8 cellular contexts compared by ENCODE assay signal in genomic region chr13:38349386-38350113, GRCh38. TPM values are rescaled to one million over a fixed set of nuclear protein-coding genes. Genes with fewer than 3 reads are reported as not detected.
A peak's percentile ranks its signal among the peaks of the same experiment; 100 is the strongest.
DNase-seq lines count a peak whose midpoint lies in the region; ATAC-seq, FAIRE-seq and TF ChIP-seq lines count a peak whose summit lies in the region.

UFM1 (plus strand) TSS chr13:38349851; CDS start chr13:38349920, 69 bp downstream.

- POLR2A ChIA-PET in AG04450 (lab: Yijun Ruan, JAX) = no interaction called here
- POLR2A ChIA-PET in WTC11 (lab: Charles Lee) = interaction anchor here (0.9 kb wide), 1 partner anchor 337 kb away, joined by 3 read pairs; the partner anchor contains the start of gene FREM2

- no peaks in the 10 kb centered on the region for H3K9me3 Mint-ChIP-seq in WTC11

- H3K4me3 ChIP-seq in AG04450 (ENCODE audit: low read depth, low read length) (peak within 1 kb of the TSS; percentile 91), cardiac fibroblast (replicated peaks in 1 of 2; ENCODE audit: low read depth in 2 of 2, low read length in 2 of 2) (peak within 1 kb of the TSS; percentile 78 to 87), small intestine (ENCODE audit: low read depth in 1 of 2, low read length in 2 of 2) (peak within 1 kb of the TSS; percentile 54 to 94)

- WGBS in small intestine, 3 donors = 0 to 1% (median 0%) methylated on average over 41 of the region's 41 CpGs

- H3K27me3 Mint-ChIP-seq in WTC11 (ENCODE audit: low read depth) = no peaks in the 10 kb centered on the region

- H3K27ac ChIP-seq in AG04450 (ENCODE audit: low read depth, low read length) (peak within 1 kb of the TSS; percentile 95), small intestine (ENCODE audit: low read depth in 1 of 2, low read length in 1 of 2) (peak within 1 kb of the TSS; percentile 92 to 98)

- peak within 1 kb of the TSS; percentile 99 for H3K4me3 Mint-ChIP-seq in WTC11

- peak within 1 kb of the TSS; percentile 99 for H3K27ac Mint-ChIP-seq in WTC11

- peak; percentile 90 for DNase-seq in AG04450 (ENCODE audit: low read depth, low spot score)
- peak; percentile 63 for DNase-seq in NCI-H226
- DNase-seq in WTC11 (ENCODE audit: low spot score) = peak; percentile 86
- DNase-seq in cardiac fibroblast (ENCODE audit: low read depth in 2 of 2) = peak; percentile 98
- DNase-seq in iPS-NIHi11 (ENCODE audit: low spot score) = peak; percentile 94
- DNase-seq in small intestine = peak; percentile 95

- TF ChIP-seq CTCF in AG04450 (IDR thresholded peaks at IDR 0.05; ENCODE audit: low read depth, low read length) = no peak
- TF ChIP-seq CTCF in WTC11 (IDR thresholded peaks at IDR 0.05) = no peak
- TF ChIP-seq CTCF in cardiac fibroblast (IDR thresholded peaks at IDR 0.05; ENCODE audit: low read depth, low read length) = no peak

- peaks cover 0 to 1% of the 10 kb centered on the region in 2 donors for H3K36me3 ChIP-seq in small intestine (ENCODE audit: control insufficient read depth in 2 of 2, insufficient read depth in 2 of 2, low read length in 2 of 2)

- peaks cover 0 to 6% of the 10 kb centered on the region in 2 donors for H3K4me1 ChIP-seq in small intestine (ENCODE audit: control insufficient read depth in 2 of 2, insufficient read depth in 1 of 2, low read depth in 1 of 2, low read length in 1 of 2)

- no peak for FAIRE-seq in small intestine (lab: Jason Lieb, UNC)

- H3K36me3 Mint-ChIP-seq in WTC11 = peaks cover 10% of the 10 kb centered on the region

- peak; percentile 97 for ATAC-seq in GM18909 (IDR thresholded peaks at IDR 0.05; ENCODE audit: poor library complexity, unreplicated experiment)
- ATAC-seq in HG03175 (IDR thresholded peaks at IDR 0.05; ENCODE audit: unreplicated experiment) = peak; percentile 94
- peak; percentile 99 for ATAC-seq in WTC11

- H3K4me1 Mint-ChIP-seq in WTC11 = peaks cover 56% of the 10 kb centered on the region

- H3K27me3 ChIP-seq in AG04450 (ENCODE audit: control insufficient read depth, insufficient read depth, low read length) (no peaks in the 10 kb centered on the region), small intestine (ENCODE audit: control insufficient read depth in 2 of 2, insufficient read depth in 2 of 2, low read length in 2 of 2) (no peaks in the 10 kb centered on the region)

- no peaks in the 10 kb centered on the region for H3K9me3 ChIP-seq in AG04450 (ENCODE audit: control insufficient read depth, insufficient read depth, low read length)
- no peaks in the 10 kb centered on the region for H3K9me3 ChIP-seq in small intestine (ENCODE audit: control insufficient read depth, low read depth)

- CTCF ChIA-PET in AG04450 (lab: Charles Lee) = no interaction called here
- CTCF ChIA-PET in WTC11 (lab: Charles Lee) = interaction anchor here (0.7 to 1.3 kb wide), 3 partner anchors 14 to 480 kb away, joined by 3 to 7 read pairs (median 3); no protein-coding TSS in a partner anchor

TF ChIP-seq in WTC11, 78 proteins besides CTCF, POLR2A, EP300 and RAD21:
- TF ChIP-seq USF2 (CRISPR knock-in tag; IDR thresholded peaks at IDR 0.05) (no peak), TEAD1 (CRISPR knock-in tag; IDR thresholded peaks at IDR 0.05) (0 out of 2 replicates have a peak, but pooled peaks have one; percentile 33), MAX (CRISPR knock-in tag; IDR thresholded peaks at IDR 0.05) (peak; percentile 66; the same call in 1 of the 2 replicates)

RNA-seq across cellular contexts. Expression of gene UFM1, which starts in this region (rescaled TPM):
- 60.5 and 80.1 TPM in 2 replicates for polyA plus RNA-seq in AG04450 (2011; rRNA removed)
- 30.1 and 46.4 TPM in 2 replicates for polyA minus RNA-seq in AG04450 (2011; rRNA and poly(A)+ RNA removed)
- 41.0 to 57.7 TPM (median 49.0 TPM) in 3 replicates for total RNA-seq in WTC11 (2021)
- polyA plus RNA-seq in small intestine = 10 to 100 TPM; 32.2 to 53.0 (median 46.7) TPM

Comparison
In these comparisons a context has a peak if more than half of its experiments do, and no peak if none do; other contexts are left out.
1. Peak in every context shown above with its lines: DNase-seq, ATAC-seq, H3K4me3 ChIP-seq and H3K27ac ChIP-seq.